ENCODE assay signal across 1 cellular context in the genomic region with DNA sequence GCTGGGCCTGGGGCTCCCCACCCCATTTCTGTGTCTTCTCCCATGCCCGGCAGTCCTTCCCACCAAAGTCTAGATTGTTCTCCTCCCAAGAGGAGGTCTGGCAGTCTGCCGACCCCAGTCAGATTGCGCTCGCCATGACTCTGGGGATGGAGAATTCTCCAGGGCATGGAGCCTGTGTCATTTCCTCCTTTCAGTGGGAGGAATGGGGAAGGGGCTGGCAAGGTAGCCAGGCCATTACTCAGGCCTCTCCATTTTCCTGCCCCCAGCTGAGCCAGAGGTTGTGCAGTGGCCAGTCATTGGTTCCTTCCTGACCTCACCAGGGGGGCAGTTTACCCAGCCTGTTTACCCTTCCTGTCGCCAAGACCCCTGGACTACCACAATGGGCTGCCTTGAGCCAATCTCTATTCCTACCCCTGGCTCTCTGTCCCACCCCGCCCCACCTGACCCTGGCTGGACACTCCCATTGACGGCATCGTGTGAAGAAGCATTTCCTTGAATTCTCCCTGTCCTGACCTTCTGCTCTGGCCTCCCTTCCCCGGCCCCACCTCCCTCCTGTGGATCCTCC.
TF ChIP-seq lines count a peak whose summit lies in the region.

No MANE protein-coding gene starts in this region.

TF ChIP-seq in WTC11, 78 proteins besides CTCF, POLR2A, EP300 and RAD21 (continued from another document):
- TF ChIP-seq, protein P1, sequence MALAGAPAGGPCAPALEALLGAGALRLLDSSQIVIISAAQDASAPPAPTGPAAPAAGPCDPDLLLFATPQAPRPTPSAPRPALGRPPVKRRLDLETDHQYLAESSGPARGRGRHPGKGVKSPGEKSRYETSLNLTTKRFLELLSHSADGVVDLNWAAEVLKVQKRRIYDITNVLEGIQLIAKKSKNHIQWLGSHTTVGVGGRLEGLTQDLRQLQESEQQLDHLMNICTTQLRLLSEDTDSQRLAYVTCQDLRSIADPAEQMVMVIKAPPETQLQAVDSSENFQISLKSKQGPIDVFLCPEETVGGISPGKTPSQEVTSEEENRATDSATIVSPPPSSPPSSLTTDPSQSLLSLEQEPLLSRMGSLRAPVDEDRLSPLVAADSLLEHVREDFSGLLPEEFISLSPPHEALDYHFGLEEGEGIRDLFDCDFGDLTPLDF (CRISPR knock-in tag; IDR thresholded peaks at IDR 0.05), result no peak
- TF ChIP-seq IRF1 (CRISPR knock-in tag; IDR thresholded peaks at IDR 0.05), result no peak
